In the genomic region with DNA sequence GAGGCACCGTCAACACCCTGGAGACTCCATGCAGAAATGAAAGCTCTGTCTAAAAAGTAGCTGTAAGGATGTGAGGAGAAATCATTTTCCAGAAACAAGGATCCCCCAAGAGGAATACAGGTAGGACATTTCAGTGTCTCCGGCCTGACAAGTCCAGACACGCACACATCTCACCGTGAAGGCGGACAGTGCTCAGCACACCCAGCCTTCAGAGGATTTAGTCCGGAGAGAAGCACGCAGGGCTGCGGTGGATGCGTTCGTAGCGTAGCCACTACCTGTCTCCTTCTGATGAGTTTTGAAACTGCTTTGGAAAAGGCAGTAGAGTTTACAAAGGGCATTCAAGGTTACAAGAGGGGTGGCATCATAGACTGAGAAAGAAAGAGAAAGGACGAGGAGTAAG, we compare ENCODE assay signal across 14 cellular contexts.
DNase-seq lines count a peak whose midpoint lies in the region; ATAC-seq and TF ChIP-seq lines count a peak whose summit lies in the region.
"Had no signal": no experiment of that assay in that cellular context is flagged by ENCODE, and none has a peak within 500 bp of the region (broad histone marks: within the 10 kb centered on the region; RNA-seq: fewer than 3 reads in every experiment).

No MANE protein-coding gene starts in this region.

- no peaks in the 10 kb centered on the region for H3K9me2 ChIP-seq in Loucy (replicated peaks; ENCODE audit: low read depth, low read length)

- no peak for ATAC-seq in HG02623 (IDR thresholded peaks at IDR 0.05; ENCODE audit: unreplicated experiment)
- ATAC-seq in activated CD8-positive, alpha-beta memory T cell treated with anti-CD3 and anti-CD28 coated beads, Interleukin-2, amount 10 ng/mL, durations not matched to agents 7 days and 5 days = no peak

- H3K9me3 ChIP-seq in Loucy (ENCODE audit: insufficient read depth, low read depth, low read length) = no peaks in the 10 kb centered on the region
- H3K9me3 ChIP-seq in smooth muscle cell (replicated peaks; ENCODE audit: low read depth) = no peaks in the 10 kb centered on the region
- H3K9me3 ChIP-seq in colonic mucosa = no peaks in the 10 kb centered on the region

- peaks cover 24% of the 10 kb centered on the region for H3K4me1 ChIP-seq in Loucy (ENCODE audit: insufficient read depth, low read length, poor library complexity, severe bottlenecking)
- H3K4me1 ChIP-seq in smooth muscle cell (ENCODE audit: low read depth) = peaks cover 10% of the 10 kb centered on the region
- no peaks in the 10 kb centered on the region for H3K4me1 ChIP-seq in colonic mucosa

- H3K4me3 ChIP-seq in Loucy (ENCODE audit: low read length, poor library complexity, severe bottlenecking) = no peak overlapping the region
- peak overlapping the region; percentile 2 for H3K4me3 ChIP-seq in kidney epithelial cell (ENCODE audit: low read depth, low read length)
- peak overlapping the region; percentile 39 for H3K4me3 ChIP-seq in smooth muscle cell
- no peak overlapping the region for H3K4me3 ChIP-seq in colonic mucosa

- H2AFZ ChIP-seq in Loucy (ENCODE audit: low read length) = 0 out of 2 replicates have a peak overlapping the region, but pooled peaks have one; percentile 54
- peak overlapping the region; percentile 75 for H2AFZ ChIP-seq in smooth muscle cell (ENCODE audit: low read depth)

- DNase-seq in SW480 (ENCODE audit: low spot score) (peak; percentile 42), kidney epithelial cell (ENCODE audit: low read depth) (no peak), smooth muscle cell (lab: John Stamatoyannopoulos, UW; ENCODE audit: unreplicated experiment) (no peak), colonic mucosa (no peak)
- DNase-seq in activated CD4-positive, alpha-beta memory T cell treated with anti-CD3 and anti-CD28 coated beads, Interleukin-2, amount 10 ng/mL, durations not matched to agents 7 days and 5 days = no peak
- DNase-seq in activated CD8-positive, alpha-beta memory T cell treated with anti-CD3 and anti-CD28 coated beads, Interleukin-2, amount 10 ng/mL, durations not matched to agents 7 days and 5 days = no peak
- DNase-seq: activated CD4-positive, alpha-beta T cell treated with anti-CD3 and anti-CD28 coated beads, Interleukin-2, amount 50 U/mL, for 4 hours; activated gamma-delta T cell; erythroblast; midbrain; NCI-H2029 had no signal

- no peak overlapping the region for H3K27ac Mint-ChIP-seq in activated CD4-positive, alpha-beta memory T cell treated with anti-CD3 and anti-CD28 coated beads, Interleukin-2, amount 10 ng/mL, durations not matched to agents 7 days and 5 days
- H3K27ac Mint-ChIP-seq in activated CD8-positive, alpha-beta memory T cell treated with anti-CD3 and anti-CD28 coated beads, Interleukin-2, amount 10 ng/mL, durations not matched to agents 7 days and 5 days = no peak overlapping the region
- H3K27ac Mint-ChIP-seq: stimulated activated naive CD8-positive, alpha-beta T cell treated with anti-CD3 and anti-CD28 coated beads, Interleukin-15, Interleukin-2, amounts not matched to agents 100 ng/mL and 50 ng/mL, for 24 hours had no signal

- POLR2A ChIA-PET in activated CD4-positive, alpha-beta memory T cell treated with anti-CD3 and anti-CD28 coated beads, Interleukin-2, amount 10 ng/mL, durations not matched to agents 7 days and 5 days (lab: Charles Lee) = no interaction called here

- H3K27me3 ChIP-seq in Loucy (ENCODE audit: insufficient read depth, low read length, poor library complexity, severe bottlenecking) (no peaks in the 10 kb centered on the region), kidney epithelial cell (ENCODE audit: control insufficient read depth, insufficient read depth, low read length) (no peaks in the 10 kb centered on the region), smooth muscle cell (ENCODE audit: low read depth) (no peaks in the 10 kb centered on the region), colonic mucosa (no peaks in the 10 kb centered on the region)

- H3K79me2 ChIP-seq in Loucy (ENCODE audit: insufficient read depth, low read length) = no peaks in the 10 kb centered on the region
- H3K79me2 ChIP-seq in smooth muscle cell (ENCODE audit: low read depth) = no peaks in the 10 kb centered on the region

- peaks cover 5% of the 10 kb centered on the region for H3K27me3 Mint-ChIP-seq in activated CD4-positive, alpha-beta memory T cell treated with anti-CD3 and anti-CD28 coated beads, Interleukin-2, amount 10 ng/mL, durations not matched to agents 7 days and 5 days
- peaks cover 7% of the 10 kb centered on the region for H3K27me3 Mint-ChIP-seq in activated CD8-positive, alpha-beta memory T cell treated with anti-CD3 and anti-CD28 coated beads, Interleukin-2, amount 10 ng/mL, durations not matched to agents 7 days and 5 days

- H3K9me3 Mint-ChIP-seq in activated CD4-positive, alpha-beta memory T cell treated with anti-CD3 and anti-CD28 coated beads, Interleukin-2, amount 10 ng/mL, durations not matched to agents 7 days and 5 days = no peaks in the 10 kb centered on the region
- peaks cover 2% of the 10 kb centered on the region for H3K9me3 Mint-ChIP-seq in activated CD8-positive, alpha-beta memory T cell treated with anti-CD3 and anti-CD28 coated beads, Interleukin-2, amount 10 ng/mL, durations not matched to agents 7 days and 5 days (ENCODE audit: low read depth)
- H3K9me3 Mint-ChIP-seq: stimulated activated naive CD8-positive, alpha-beta T cell treated with anti-CD3 and anti-CD28 coated beads, Interleukin-15, Interleukin-2, amounts not matched to agents 100 ng/mL and 50 ng/mL, for 24 hours had no signal

- CTCF ChIA-PET in activated CD4-positive, alpha-beta memory T cell treated with anti-CD3 and anti-CD28 coated beads, Interleukin-2, amount 10 ng/mL, durations not matched to agents 7 days and 5 days (lab: Charles Lee) = no interaction called here
- CTCF ChIA-PET in activated CD8-positive, alpha-beta memory T cell treated with anti-CD3 and anti-CD28 coated beads, Interleukin-2, amount 10 ng/mL, durations not matched to agents 7 days and 5 days (lab: Charles Lee) = interaction anchor here (0.8 kb wide), 1 partner anchor 8 kb away, joined by 4 read pairs; no protein-coding TSS in a partner anchor

- H3F3A ChIP-seq in Loucy (ENCODE audit: low read depth) (no peaks in the 10 kb centered on the region), smooth muscle cell (ENCODE audit: low read depth) (peaks cover 8% of the 10 kb centered on the region)

- no peak for TF ChIP-seq CTCF in Loucy (conservative IDR thresholded peaks at IDR 0.05; ENCODE audit: low read length)
- TF ChIP-seq CTCF in kidney epithelial cell (IDR thresholded peaks at IDR 0.05; ENCODE audit: insufficient read depth, low read length, poor library complexity, severe bottlenecking) = no peak
- no peak for TF ChIP-seq CTCF in smooth muscle cell (IDR thresholded peaks at IDR 0.05; ENCODE audit: borderline replicate concordance, insufficient read depth, poor library complexity, severe bottlenecking)
- TF ChIP-seq CTCF in colonic mucosa (IDR thresholded peaks at IDR 0.05) = no peak

- 63% methylated on average over 12 of the region's 12 CpGs for WGBS in smooth muscle cell (ENCODE audit: low lambda C conversion rate)

- intact Hi-C loops in colonic mucosa (cut with DNase I) = no loop called here

- H3K36me3 ChIP-seq in Loucy (ENCODE audit: insufficient read depth, low read length) (no peaks in the 10 kb centered on the region), kidney epithelial cell (ENCODE audit: control insufficient read depth, insufficient read depth, low read length) (no peaks in the 10 kb centered on the region), smooth muscle cell (ENCODE audit: low read depth) (no peaks in the 10 kb centered on the region), colonic mucosa (no peaks in the 10 kb centered on the region)

- H3K4me2 ChIP-seq in Loucy (ENCODE audit: low read depth, low read length, poor library complexity, severe bottlenecking) (no peak overlapping the region), smooth muscle cell (peak overlapping the region; percentile 40)

- no peaks in the 10 kb centered on the region for H3K36me3 Mint-ChIP-seq in activated CD4-positive, alpha-beta memory T cell treated with anti-CD3 and anti-CD28 coated beads, Interleukin-2, amount 10 ng/mL, durations not matched to agents 7 days and 5 days (ENCODE audit: low read depth)
- H3K36me3 Mint-ChIP-seq in activated CD8-positive, alpha-beta memory T cell treated with anti-CD3 and anti-CD28 coated beads, Interleukin-2, amount 10 ng/mL, durations not matched to agents 7 days and 5 days = no peaks in the 10 kb centered on the region

- H3K4me3 Mint-ChIP-seq in activated CD4-positive, alpha-beta memory T cell treated with anti-CD3 and anti-CD28 coated beads, Interleukin-2, amount 10 ng/mL, durations not matched to agents 7 days and 5 days = no peak overlapping the region
- H3K4me3 Mint-ChIP-seq in activated CD8-positive, alpha-beta memory T cell treated with anti-CD3 and anti-CD28 coated beads, Interleukin-2, amount 10 ng/mL, durations not matched to agents 7 days and 5 days = no peak overlapping the region
- H3K4me3 Mint-ChIP-seq: stimulated activated naive CD8-positive, alpha-beta T cell treated with anti-CD3 and anti-CD28 coated beads, Interleukin-15, Interleukin-2, amounts not matched to agents 100 ng/mL and 50 ng/mL, for 24 hours had no signal

- peaks cover 7% of the 10 kb centered on the region for H3K4me1 Mint-ChIP-seq in activated CD4-positive, alpha-beta memory T cell treated with anti-CD3 and anti-CD28 coated beads, Interleukin-2, amount 10 ng/mL, durations not matched to agents 7 days and 5 days
- peaks cover 12% of the 10 kb centered on the region for H3K4me1 Mint-ChIP-seq in activated CD8-positive, alpha-beta memory T cell treated with anti-CD3 and anti-CD28 coated beads, Interleukin-2, amount 10 ng/mL, durations not matched to agents 7 days and 5 days

- H4K20me1 ChIP-seq in Loucy (ENCODE audit: insufficient read depth, low read length, poor library complexity, severe bottlenecking) (no peaks in the 10 kb centered on the region), smooth muscle cell (ENCODE audit: low read depth) (no peaks in the 10 kb centered on the region)

- no peak overlapping the region for H3K27ac ChIP-seq in smooth muscle cell (ENCODE audit: low read depth)
- no peak overlapping the region for H3K27ac ChIP-seq in colonic mucosa

- H3K9ac ChIP-seq in Loucy (ENCODE audit: low read depth, low read length, poor library complexity, severe bottlenecking) (peak overlapping the region; percentile 15), smooth muscle cell (ENCODE audit: low read depth) (no peak overlapping the region), colonic mucosa (ENCODE audit: low read depth in 2 of 2, low read length in 2 of 2) (peak overlapping the region in 1 of 2 donors; percentile 60)

Comparison
In these comparisons a context has a peak if more than half of its experiments do, and no peak if none do; other contexts are left out.
1. H3K4me3 ChIP-seq: peak in kidney epithelial cell (single experiment) and smooth muscle cell (single experiment); none in Loucy (single experiment) and colonic mucosa (single experiment).